In the genomic region with DNA sequence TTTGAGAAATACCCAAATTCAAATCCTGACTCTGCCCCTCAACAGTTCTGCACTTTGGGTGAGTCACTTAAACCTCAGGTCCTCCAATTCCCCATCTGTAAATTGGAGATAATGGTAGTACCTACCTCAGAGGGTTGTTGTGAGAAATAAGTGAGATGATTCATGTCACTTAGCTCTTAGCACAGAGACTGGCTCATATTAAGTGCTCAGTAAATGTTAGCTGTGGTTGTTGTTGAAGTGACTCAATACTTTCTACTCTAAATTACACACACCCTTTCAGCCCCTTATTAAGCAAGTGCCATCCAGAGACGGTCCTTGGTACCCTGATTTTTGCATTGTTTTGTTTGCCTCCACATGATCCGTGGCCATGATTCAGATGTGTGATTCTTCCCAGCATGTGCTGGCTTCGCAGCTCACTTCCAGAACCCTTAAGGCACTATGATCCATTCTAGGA, we compare ENCODE assay signal across 15 cellular contexts. TPM values are rescaled to one million over a fixed set of nuclear protein-coding genes. Genes with fewer than 3 reads are reported as not detected.
DNase-seq lines count a peak whose midpoint lies in the region; ATAC-seq and TF ChIP-seq lines count a peak whose summit lies in the region.
"Had no signal": no experiment of that assay in that cellular context is flagged by ENCODE, and none has a peak within 500 bp of the region (broad histone marks: within the 10 kb centered on the region; RNA-seq: fewer than 3 reads in every experiment).

No MANE protein-coding gene starts in this region.

- peaks cover 22% of the 10 kb centered on the region for H3K4me1 Mint-ChIP-seq in activated naive CD8-positive, alpha-beta T cell (ENCODE audit: low read depth)
- H3K4me1 Mint-ChIP-seq in activated naive CD8-positive, alpha-beta T cell treated with anti-CD3 and anti-CD28 coated beads for 36 hours = peaks cover 21% of the 10 kb centered on the region
- peaks cover 48% of the 10 kb centered on the region for H3K4me1 Mint-ChIP-seq in activated CD4-positive, alpha-beta T cell treated with anti-CD3 and anti-CD28 coated beads, Interleukin-2, amount 10 ng/mL, durations not matched to agents 7 days and 5 days
- H3K4me1 Mint-ChIP-seq: B cell had no signal

- no peak for DNase-seq in activated naive CD8-positive, alpha-beta T cell treated with anti-CD3 and anti-CD28 coated beads for 36 hours
- DNase-seq in SJSA1 (ENCODE audit: low read depth in 1 of 2, low spot score in 2 of 2) = peak; percentile 55 to 80
- DNase-seq in foreskin keratinocyte = peak; percentile 85 to 93
- DNase-seq in upper lobe of right lung = no peak
- no peak for DNase-seq in activated CD4-positive, alpha-beta T cell treated with anti-CD3 and anti-CD28 coated beads, Interleukin-2, amount 10 ng/mL, durations not matched to agents 7 days and 5 days
- no peak for DNase-seq in NCI-H1092 treated with DMSO at 0.1 percent for 48 hours (lab: John Stamatoyannopoulos, UW)
- no peak for DNase-seq in NCI-H524 (lab: John Stamatoyannopoulos, UW)
- DNase-seq: activated CD4-positive, alpha-beta T cell treated with anti-CD3 and anti-CD28 coated beads, Interleukin-2, amount 50 U/mL, for 4 hours; activated naive CD8-positive, alpha-beta T cell treated with anti-CD3 and anti-CD28 coated beads, Interleukin-2, amount 10 ng/mL, durations not matched to agents 7 days and 5 days; dorsolateral prefrontal cortex; GDM1; heart right ventricle; NCI-H1105 had no signal

- peaks cover 7% of the 10 kb centered on the region for H3K27me3 Mint-ChIP-seq in activated naive CD8-positive, alpha-beta T cell
- H3K27me3 Mint-ChIP-seq in activated naive CD8-positive, alpha-beta T cell treated with anti-CD3 and anti-CD28 coated beads for 36 hours = peaks cover 57% of the 10 kb centered on the region
- H3K27me3 Mint-ChIP-seq in activated CD4-positive, alpha-beta T cell treated with anti-CD3 and anti-CD28 coated beads, Interleukin-2, amount 10 ng/mL, durations not matched to agents 7 days and 5 days = peaks cover 19% of the 10 kb centered on the region

- POLR2A ChIA-PET in activated CD4-positive, alpha-beta T cell treated with anti-CD3 and anti-CD28 coated beads, Interleukin-2, amount 10 ng/mL, durations not matched to agents 7 days and 5 days (lab: Charles Lee) = interaction anchor here (0.7 kb wide), 1 partner anchor 1695 kb away, joined by 3 read pairs; no protein-coding TSS in a partner anchor

- TF ChIP-seq CTCF in foreskin keratinocyte (conservative IDR thresholded peaks at IDR 0.05) (no peak), upper lobe of right lung (IDR thresholded peaks at IDR 0.05) (no peak)

- H3K36me3 Mint-ChIP-seq in activated naive CD8-positive, alpha-beta T cell = no peaks in the 10 kb centered on the region
- no peaks in the 10 kb centered on the region for H3K36me3 Mint-ChIP-seq in activated naive CD8-positive, alpha-beta T cell treated with anti-CD3 and anti-CD28 coated beads for 36 hours
- H3K36me3 Mint-ChIP-seq in activated CD4-positive, alpha-beta T cell treated with anti-CD3 and anti-CD28 coated beads, Interleukin-2, amount 10 ng/mL, durations not matched to agents 7 days and 5 days (ENCODE audit: low read depth) = no peaks in the 10 kb centered on the region
- H3K36me3 Mint-ChIP-seq: activated naive CD8-positive, alpha-beta T cell treated with anti-CD3 and anti-CD28 coated beads, Interleukin-2, amount 10 ng/mL, durations not matched to agents 7 days and 5 days had no signal

- CTCF ChIA-PET in activated CD4-positive, alpha-beta T cell treated with anti-CD3 and anti-CD28 coated beads, Interleukin-2, amount 10 ng/mL, durations not matched to agents 7 days and 5 days (lab: Charles Lee) = no interaction called here

- no peaks in the 10 kb centered on the region for H3K9me3 ChIP-seq in SJSA1 (replicated peaks)
- no peaks in the 10 kb centered on the region for H3K9me3 ChIP-seq in upper lobe of right lung
- H3K9me3 ChIP-seq: heart right ventricle had no signal

- H3K9me3 Mint-ChIP-seq in activated naive CD8-positive, alpha-beta T cell (ENCODE audit: low read depth) = no peaks in the 10 kb centered on the region
- peaks cover 1% of the 10 kb centered on the region for H3K9me3 Mint-ChIP-seq in activated naive CD8-positive, alpha-beta T cell treated with anti-CD3 and anti-CD28 coated beads for 36 hours
- H3K9me3 Mint-ChIP-seq in activated CD4-positive, alpha-beta T cell treated with anti-CD3 and anti-CD28 coated beads, Interleukin-2, amount 10 ng/mL, durations not matched to agents 7 days and 5 days = no peaks in the 10 kb centered on the region
- H3K9me3 Mint-ChIP-seq: activated naive CD8-positive, alpha-beta T cell treated with anti-CD3 and anti-CD28 coated beads, Interleukin-2, amount 10 ng/mL, durations not matched to agents 7 days and 5 days had no signal

- ATAC-seq in foreskin keratinocyte (peak; percentile 72), upper lobe of right lung (peak; percentile 17)
- ATAC-seq: heart right ventricle had no signal

- no peaks in the 10 kb centered on the region for H3K27me3 ChIP-seq in SJSA1 (replicated peaks)
- H3K27me3 ChIP-seq in foreskin keratinocyte = no peaks in the 10 kb centered on the region
- no peaks in the 10 kb centered on the region for H3K27me3 ChIP-seq in upper lobe of right lung

- H3K4me3 Mint-ChIP-seq in activated naive CD8-positive, alpha-beta T cell = no peak overlapping the region
- no peak overlapping the region for H3K4me3 Mint-ChIP-seq in activated naive CD8-positive, alpha-beta T cell treated with anti-CD3 and anti-CD28 coated beads for 36 hours
- no peak overlapping the region for H3K4me3 Mint-ChIP-seq in activated CD4-positive, alpha-beta T cell treated with anti-CD3 and anti-CD28 coated beads, Interleukin-2, amount 10 ng/mL, durations not matched to agents 7 days and 5 days
- H3K4me3 Mint-ChIP-seq: activated naive CD8-positive, alpha-beta T cell treated with anti-CD3 and anti-CD28 coated beads, Interleukin-2, amount 10 ng/mL, durations not matched to agents 7 days and 5 days; B cell had no signal

- H3K36me3 ChIP-seq in SJSA1 (peaks cover 43% of the 10 kb centered on the region), upper lobe of right lung (no peaks in the 10 kb centered on the region)
- H3K36me3 ChIP-seq: heart right ventricle had no signal

- intact Hi-C loops in upper lobe of right lung (cut with DNase I) = no loop called here

- peak overlapping the region; percentile 30 for H3K27ac ChIP-seq in SJSA1
- peak overlapping the region; percentile 48 for H3K27ac ChIP-seq in foreskin keratinocyte
- H3K27ac ChIP-seq in upper lobe of right lung = no peak overlapping the region
- H3K27ac ChIP-seq: heart right ventricle had no signal

- H3K27ac Mint-ChIP-seq in activated naive CD8-positive, alpha-beta T cell = peak overlapping the region; percentile 12
- no peak overlapping the region for H3K27ac Mint-ChIP-seq in activated naive CD8-positive, alpha-beta T cell treated with anti-CD3 and anti-CD28 coated beads for 36 hours
- H3K27ac Mint-ChIP-seq in activated CD4-positive, alpha-beta T cell treated with anti-CD3 and anti-CD28 coated beads, Interleukin-2, amount 10 ng/mL, durations not matched to agents 7 days and 5 days = no peak overlapping the region
- H3K27ac Mint-ChIP-seq: activated naive CD8-positive, alpha-beta T cell treated with anti-CD3 and anti-CD28 coated beads, Interleukin-2, amount 10 ng/mL, durations not matched to agents 7 days and 5 days; B cell had no signal

- H3K4me3 ChIP-seq in SJSA1 (no peak overlapping the region), upper lobe of right lung (no peak overlapping the region)
- H3K4me3 ChIP-seq: dorsolateral prefrontal cortex, heart right ventricle had no signal

- H3K4me1 ChIP-seq in SJSA1 (replicated peaks) (peaks cover 84% of the 10 kb centered on the region), foreskin keratinocyte (peaks cover 31% of the 10 kb centered on the region), upper lobe of right lung (peaks cover 9% of the 10 kb centered on the region)

RNA-seq across cellular contexts. Expression of a gene that starts 5.3 kb away (rescaled TPM):
- not detected for total RNA-seq in activated naive CD8-positive, alpha-beta T cell treated with anti-CD3 and anti-CD28 coated beads for 36 hours
- total RNA-seq in SJSA1 (2014; rRNA removed; shearing (Covaris generic)) = 11.2 and 23.1 TPM in 2 replicates
- total RNA-seq in foreskin keratinocyte (37.1 and 40.7 TPM in 2 replicates), upper lobe of right lung (12.4 TPM)
- 22.9 and 23.9 TPM in 2 replicates for polyA plus RNA-seq in foreskin keratinocyte
- under 1 TPM; 0.27 to 0.40 TPM for total RNA-seq in activated CD4-positive, alpha-beta T cell treated with anti-CD3 and anti-CD28 coated beads, Interleukin-2, amount 10 ng/mL, durations not matched to agents 7 days and 5 days
- total RNA-seq: activated naive CD8-positive, alpha-beta T cell treated with anti-CD3 and anti-CD28 coated beads, Interleukin-2, amount 10 ng/mL, durations not matched to agents 7 days and 5 days; B cell had no signal

Comparison
In these comparisons a context has a peak if more than half of its experiments do, and no peak if none do; other contexts are left out.
1. DNase-seq: peak in SJSA1 (2 of 2) and foreskin keratinocyte (2 of 2); none in activated naive CD8-positive, alpha-beta T cell treated with anti-CD3 and anti-CD28 coated beads for 36 hours (single experiment), upper lobe of right lung (single experiment), activated CD4-positive, alpha-beta T cell treated with anti-CD3 and anti-CD28 coated beads, Interleukin-2, amount 10 ng/mL, durations not matched to agents 7 days and 5 days (single experiment), NCI-H1092 treated with DMSO at 0.1 percent for 48 hours (single experiment) and NCI-H524 (0 of 2).